In the genomic region with DNA sequence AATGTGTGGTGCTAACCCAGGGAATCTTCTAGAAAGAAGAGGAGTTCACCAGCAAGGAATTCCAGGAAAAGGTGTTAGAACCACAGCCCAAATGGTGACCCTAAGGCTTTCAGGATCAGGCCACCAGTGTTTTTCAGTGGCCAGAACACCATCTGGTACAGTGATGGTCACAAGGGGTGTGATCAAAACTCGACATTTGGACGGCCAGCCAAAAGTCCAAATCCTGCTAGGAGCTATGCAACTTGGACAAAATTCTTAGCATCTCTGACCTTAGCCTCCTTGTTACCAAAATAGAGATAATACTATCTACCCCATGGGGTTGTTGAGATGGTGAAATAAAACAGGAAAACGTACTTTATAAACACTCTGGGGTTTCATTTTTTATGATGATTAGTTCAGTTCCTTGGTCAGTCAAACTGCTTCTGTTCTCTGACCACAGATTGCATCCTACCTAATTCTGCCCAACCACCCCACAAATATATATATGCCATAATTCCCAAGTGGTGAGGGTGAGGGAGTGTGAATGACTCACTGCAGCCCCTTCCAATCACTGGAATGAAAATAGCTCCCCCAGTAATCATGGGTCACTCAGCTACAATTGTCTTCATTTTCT, we compare ENCODE assay signal across 19 cellular contexts.
DNase-seq lines count a peak whose midpoint lies in the region; ATAC-seq and TF ChIP-seq lines count a peak whose summit lies in the region.
"Had no signal": no experiment of that assay in that cellular context is flagged by ENCODE, and none has a peak within 500 bp of the region (broad histone marks: within the 10 kb centered on the region; RNA-seq: fewer than 3 reads in every experiment).

No MANE protein-coding gene starts in this region.

- TF ChIP-seq CTCF in AG10803 (conservative IDR thresholded peaks at IDR 0.05; ENCODE audit: low read length) (no peak), choroid plexus epithelial cell (conservative IDR thresholded peaks at IDR 0.05; ENCODE audit: low read depth, low read length) (no peak)

- H3K36me3 ChIP-seq in mesenchymal stem cell (ENCODE audit: control insufficient read depth in 1 of 2, insufficient read depth in 2 of 2, low read depth in 1 of 2, low read length in 2 of 2): no peaks in the 10 kb centered on the region
- H3K36me3 ChIP-seq: SJCRH30 had no signal

- no peak overlapping the region for H3K4ac ChIP-seq in mesenchymal stem cell (ENCODE audit: low read depth in 1 of 2, low read length in 2 of 2)

- no peak overlapping the region for H3K9ac ChIP-seq in mesenchymal stem cell (ENCODE audit: low read length)
- H3K9ac ChIP-seq: GM23248 had no signal

- H2AFZ ChIP-seq in mesenchymal stem cell (ENCODE audit: low read depth, low read length): no peak overlapping the region
- H2AFZ ChIP-seq: GM23248 had no signal

- peaks cover 0 to 8% of the 10 kb centered on the region in 2 experiments for H3K27me3 ChIP-seq in mesenchymal stem cell (ENCODE audit: control insufficient read depth in 1 of 2, insufficient read depth in 1 of 2, low read length in 2 of 2)
- H3K27me3 ChIP-seq: SJCRH30 had no signal

- H4K91ac ChIP-seq in mesenchymal stem cell (ENCODE audit: low read length): no peak overlapping the region

- H2BK12ac ChIP-seq in mesenchymal stem cell (ENCODE audit: low read length in 2 of 2): no peak overlapping the region

- H3K4me2 ChIP-seq in mesenchymal stem cell (ENCODE audit: low read length, poor library complexity, severe bottlenecking): no peak overlapping the region

- no peak overlapping the region for H2BK120ac ChIP-seq in mesenchymal stem cell (ENCODE audit: low read depth, low read length)

- peaks cover 13% of the 10 kb centered on the region for H3K9me3 ChIP-seq in mesenchymal stem cell (ENCODE audit: control insufficient read depth, low read length)
- H3K9me3 ChIP-seq: SJCRH30 had no signal

- H3K18ac ChIP-seq in mesenchymal stem cell (ENCODE audit: low read depth in 1 of 2, low read length in 2 of 2): no peak overlapping the region

- no peak for ATAC-seq in GM18867 (IDR thresholded peaks at IDR 0.05; ENCODE audit: unreplicated experiment)

- H4K8ac ChIP-seq in mesenchymal stem cell (ENCODE audit: low read length): no peak overlapping the region

- no peak overlapping the region for H3K14ac ChIP-seq in mesenchymal stem cell (ENCODE audit: low read length in 2 of 2)

- no peak overlapping the region for H2AK5ac ChIP-seq in mesenchymal stem cell (ENCODE audit: low read length, severe bottlenecking)

- no peak overlapping the region for H2BK5ac ChIP-seq in mesenchymal stem cell (ENCODE audit: low read depth, low read length, poor library complexity, severe bottlenecking)

- H3K23ac ChIP-seq in mesenchymal stem cell (ENCODE audit: low read length in 2 of 2): no peak overlapping the region

- 85% methylated on average over 2 of the region's 3 CpGs for WGBS in mesenchymal stem cell

- H3K27ac ChIP-seq in mesenchymal stem cell (ENCODE audit: low read length, poor library complexity, severe bottlenecking): no peak overlapping the region
- H3K27ac ChIP-seq: GM23248, HL-60, RWPE1, SJCRH30 had no signal

- H3K4me1 ChIP-seq in mesenchymal stem cell (ENCODE audit: control insufficient read depth, insufficient read depth, low read depth, low read length): peaks cover 7% of the 10 kb centered on the region

- DNase-seq in AG10803 (ENCODE audit: low read depth) (peak; percentile 43), LHCN-M2 (ENCODE audit: low read depth) (peak; percentile 31), choroid plexus epithelial cell (ENCODE audit: low read depth) (peak; percentile 78), mesenchymal stem cell (peak; percentile 15), NCI-H82 treated with DMSO at 0.1 percent for 48 hours (lab: John Stamatoyannopoulos, UW; ENCODE audit: unreplicated experiment) (no peak), NCI-H2029 treated with DMSO at 0.1 percent for 48 hours (lab: John Stamatoyannopoulos, UW) (no peak), mucosa of gallbladder (ENCODE audit: low spot score) (no peak)
- DNase-seq: ACHN, DMS79, GM23248, HCEC 1CT, NCI-H1048, NCI-H1436, NCI-H2029, NCI-H748 treated with DMSO at 0.1 percent for 48 hours, SJCRH30 had no signal

- no peaks in the 10 kb centered on the region for H3K79me1 ChIP-seq in mesenchymal stem cell (replicated peaks; ENCODE audit: low read length, poor library complexity, severe bottlenecking)

- H3K4me3 ChIP-seq in AG10803 (ENCODE audit: low read length) (no peak overlapping the region), choroid plexus epithelial cell (ENCODE audit: low read depth, low read length) (no peak overlapping the region), mesenchymal stem cell (ENCODE audit: insufficient read depth in 1 of 2, low read depth in 1 of 2, low read length in 2 of 2) (no peak overlapping the region)
- H3K4me3 ChIP-seq: GM23248, SJCRH30 had no signal

- no peak overlapping the region for H2BK15ac ChIP-seq in mesenchymal stem cell (ENCODE audit: low read depth, poor library complexity, severe bottlenecking)

Comparison
In these comparisons a context has a peak if more than half of its experiments do, and no peak if none do; other contexts are left out.
1. DNase-seq: peak in AG10803 (single experiment), LHCN-M2 (single experiment), choroid plexus epithelial cell (single experiment) and mesenchymal stem cell (single experiment); none in NCI-H82 treated with DMSO at 0.1 percent for 48 hours (single experiment), NCI-H2029 treated with DMSO at 0.1 percent for 48 hours (single experiment) and mucosa of gallbladder (single experiment).